In genomic region chr4:139177049-139177887, GRCh38 we compare ENCODE assay signal across 8 cellular contexts.
DNase-seq lines count a peak whose midpoint lies in the region; ATAC-seq and FAIRE-seq lines count a peak whose summit lies in the region.

TSS of gene ELF2 (minus strand) at chr4:139177218. CDS start at chr4:139137701, 39,517 bp downstream.

- no peak for FAIRE-seq in GM19239 (lab: Jason Lieb, UNC)

- peak within 1 kb of the TSS; percentile 99 for H3K27ac ChIP-seq in cingulate gyrus (ENCODE audit: low read depth, low read length)
- peak within 1 kb of the TSS; percentile 100 for H3K27ac ChIP-seq in layer of hippocampus (ENCODE audit: low read depth, low read length)

- DNase-seq in AML-193 (lab: John Stamatoyannopoulos, UW) (peak; percentile 73 to 75), GM19239 (ENCODE audit: insufficient read length, low spot score) (peak; percentile 48), NCI-H510A (lab: John Stamatoyannopoulos, UW) (peak; percentile 75)
- DNase-seq in activated CD4-positive, alpha-beta T cell treated with anti-CD3 and anti-CD28 coated beads for 48 hours, result peak; percentile 81
- DNase-seq in stimulated activated CD4-positive, alpha-beta T cell treated with anti-CD3 and anti-CD28 coated beads, Interleukin-1b, Interleukin-23, amount 100 ng/mL, for 24 hours (ENCODE audit: low read depth in 4 of 4, low spot score in 1 of 4), result peak; percentile 49 to 81 (median 62)

- peak; percentile 44 for ATAC-seq in HG03439 (IDR thresholded peaks at IDR 0.05; ENCODE audit: unreplicated experiment)

- H3K27me3 ChIP-seq in layer of hippocampus (ENCODE audit: control insufficient read depth, insufficient read depth, low read length), result no peaks in the 10 kb centered on the region

Comparison
In these comparisons a context has a peak if more than half of its experiments do, and no peak if none do; other contexts are left out.
1. Peak in every context shown above with its lines: DNase-seq, ATAC-seq and H3K27ac ChIP-seq.